In genomic region chr3:169529013-169529412, GRCh38 we compare ENCODE assay signal across 23 cellular contexts.
"Had no signal": no experiment of that assay in that cellular context is flagged by ENCODE, and none has a peak within 500 bp of the region (broad histone marks: within the 10 kb centered on the region; RNA-seq: fewer than 3 reads in every experiment).

No MANE protein-coding gene starts in this region.

- H3K9me3 ChIP-seq: colonic mucosa, gastrocnemius medialis, neutrophil, psoas muscle, sigmoid colon, transverse colon, upper lobe of right lung, uterus had no signal

- FAIRE-seq: keratinocyte had no signal

- H3K9me3 Mint-ChIP-seq: dendritic cell treated with granulocyte-macrophage colony-stimulating factor and Interleukin-4, amounts not matched to agents 40 ng/mL and 50 ng/mL, for 4 days; memory B cell; naive B cell; natural killer cell treated with Interleukin-12 subunit alpha and Interleukin-12 subunit beta and Interleukin-15 and Interleukin-18, amount 100 ng/mL, for 72 hours; neural crest cell; stimulated activated naive B cell treated with anti-CD40 and anti-IgM and Interleukin-4, amounts not matched to agents 10 μg/mL and 1 μg/mL and 100 μg/mL, for 72 hours; stimulated activated naive CD8-positive, alpha-beta T cell treated with anti-CD3 and anti-CD28 coated beads, Interleukin-15, Interleukin-2, amounts not matched to agents 100 ng/mL and 50 ng/mL, for 24 hours had no signal

- ATAC-seq: gastrocnemius medialis; natural killer cell treated with Interleukin-12 subunit alpha and Interleukin-12 subunit beta and Interleukin-15 and Interleukin-18, amount 100 ng/mL, for 72 hours; psoas muscle; right cardiac atrium; stimulated activated naive B cell treated with anti-CD40 and anti-IgM and Interleukin-4, amounts not matched to agents 10 μg/mL and 1 μg/mL and 100 μg/mL, for 72 hours; upper lobe of right lung had no signal

- H3K27me3 ChIP-seq: colonic mucosa, gastrocnemius medialis, neutrophil, sigmoid colon, transverse colon, upper lobe of right lung, uterus had no signal

- H3K4me1 ChIP-seq: colonic mucosa, gastrocnemius medialis, psoas muscle, sigmoid colon, transverse colon, upper lobe of right lung, uterus had no signal

- H3K36me3 Mint-ChIP-seq: memory B cell; naive B cell; natural killer cell treated with Interleukin-12 subunit alpha and Interleukin-12 subunit beta and Interleukin-15 and Interleukin-18, amount 100 ng/mL, for 72 hours; stimulated activated naive B cell treated with anti-CD40 and anti-IgM and Interleukin-4, amounts not matched to agents 10 μg/mL and 1 μg/mL and 100 μg/mL, for 72 hours had no signal

- H3K4me3 ChIP-seq: colonic mucosa, gastrocnemius medialis, lung, psoas muscle, sigmoid colon, skin epidermis, transverse colon, upper lobe of right lung, uterus had no signal

- H3K36me3 ChIP-seq: colonic mucosa, gastrocnemius medialis, neutrophil, sigmoid colon, transverse colon, upper lobe of right lung, uterus had no signal

- H3K4me1 Mint-ChIP-seq: memory B cell; naive B cell; stimulated activated naive B cell treated with anti-CD40 and anti-IgM and Interleukin-4, amounts not matched to agents 10 μg/mL and 1 μg/mL and 100 μg/mL, for 72 hours had no signal

- H3K27ac ChIP-seq: colonic mucosa, gastrocnemius medialis, neutrophil, psoas muscle, sigmoid colon, skin epidermis, transverse colon, upper lobe of right lung, uterus had no signal

- H3K27ac Mint-ChIP-seq: dendritic cell treated with granulocyte-macrophage colony-stimulating factor and Interleukin-4, amounts not matched to agents 40 ng/mL and 50 ng/mL, for 4 days; memory B cell; naive B cell; natural killer cell treated with Interleukin-12 subunit alpha and Interleukin-12 subunit beta and Interleukin-15 and Interleukin-18, amount 100 ng/mL, for 72 hours; stimulated activated naive B cell treated with anti-CD40 and anti-IgM and Interleukin-4, amounts not matched to agents 10 μg/mL and 1 μg/mL and 100 μg/mL, for 72 hours; stimulated activated naive CD8-positive, alpha-beta T cell treated with anti-CD3 and anti-CD28 coated beads, Interleukin-15, Interleukin-2, amounts not matched to agents 100 ng/mL and 50 ng/mL, for 24 hours had no signal

- DNase-seq: colonic mucosa; effector CD8-positive, alpha-beta T cell; gastrocnemius medialis; head of caudate nucleus; naive B cell; psoas muscle; right cardiac atrium; sigmoid colon; stimulated activated CD4-positive, alpha-beta T cell treated with anti-CD3 and anti-CD28 coated beads, Interleukin-15, amount 100 ng/mL, for 24 hours; stimulated activated CD4-positive, alpha-beta T cell treated with anti-CD3 and anti-CD28 coated beads, Interleukin-2, amount 100 ng/mL, for 48 hours; stimulated activated naive B cell treated with anti-CD40 and anti-IgM and Interleukin-4, amounts not matched to agents 10 μg/mL and 1 μg/mL and 100 μg/mL, for 72 hours; transverse colon; upper lobe of right lung; uterus had no signal

- H3K4me3 Mint-ChIP-seq: dendritic cell treated with granulocyte-macrophage colony-stimulating factor and Interleukin-4, amounts not matched to agents 40 ng/mL and 50 ng/mL, for 4 days; memory B cell; naive B cell; natural killer cell treated with Interleukin-12 subunit alpha and Interleukin-12 subunit beta and Interleukin-15 and Interleukin-18, amount 100 ng/mL, for 72 hours; neural crest cell; stimulated activated naive B cell treated with anti-CD40 and anti-IgM and Interleukin-4, amounts not matched to agents 10 μg/mL and 1 μg/mL and 100 μg/mL, for 72 hours; stimulated activated naive CD8-positive, alpha-beta T cell treated with anti-CD3 and anti-CD28 coated beads, Interleukin-15, Interleukin-2, amounts not matched to agents 100 ng/mL and 50 ng/mL, for 24 hours had no signal

- H3K27me3 Mint-ChIP-seq: dendritic cell treated with granulocyte-macrophage colony-stimulating factor and Interleukin-4, amounts not matched to agents 40 ng/mL and 50 ng/mL, for 4 days; naive B cell; natural killer cell treated with Interleukin-12 subunit alpha and Interleukin-12 subunit beta and Interleukin-15 and Interleukin-18, amount 100 ng/mL, for 72 hours; stimulated activated naive B cell treated with anti-CD40 and anti-IgM and Interleukin-4, amounts not matched to agents 10 μg/mL and 1 μg/mL and 100 μg/mL, for 72 hours had no signal
